8 cellular contexts compared by ENCODE assay signal in genomic region chr10:68957284-68957615, GRCh38. TPM values are rescaled to one million over a fixed set of nuclear protein-coding genes. Genes with fewer than 3 reads are reported as not detected.
DNase-seq lines count a peak whose midpoint lies in the region; ATAC-seq and TF ChIP-seq lines count a peak whose summit lies in the region.

No MANE protein-coding gene starts in this region.

- H3K36me3 Mint-ChIP-seq in Caco-2 (ENCODE audit: insufficient read depth, unreplicated experiment) = peaks cover 65% of the 10 kb centered on the region
- H3K36me3 Mint-ChIP-seq in osteocyte (ENCODE audit: unreplicated experiment) = peaks cover 18% of the 10 kb centered on the region

- ATAC-seq in HG03439 (IDR thresholded peaks at IDR 0.05; ENCODE audit: unreplicated experiment) (no peak), HG03108 (IDR thresholded peaks at IDR 0.05; ENCODE audit: unreplicated experiment) (no peak), HG03342 (IDR thresholded peaks at IDR 0.05; ENCODE audit: unreplicated experiment) (no peak), HG03469 (IDR thresholded peaks at IDR 0.05; ENCODE audit: unreplicated experiment) (no peak)

- H4K20me1 ChIP-seq in OCI-LY3 (ENCODE audit: insufficient read depth, low read length) = peaks cover 43% of the 10 kb centered on the region

- H3K9ac ChIP-seq in OCI-LY3 (ENCODE audit: low read length) = peak overlapping the region; percentile 94

- H3K27ac ChIP-seq in OCI-LY3 (ENCODE audit: low read length) (peak overlapping the region; percentile 72), epithelial cell of prostate (peak overlapping the region; percentile 91)

- no peak for TF ChIP-seq CTCF in Caco-2 (IDR thresholded peaks at IDR 0.05; ENCODE audit: insufficient read depth in 1 of 2, low read depth in 1 of 2, low read length in 1 of 2, severe bottlenecking in 1 of 2, unreplicated experiment in 1 of 2)
- TF ChIP-seq CTCF in OCI-LY3 (IDR thresholded peaks at IDR 0.05; ENCODE audit: low read depth, low read length) = no peak
- TF ChIP-seq CTCF in osteocyte (IDR thresholded peaks at IDR 0.05) = no peak

- H3K4me1 ChIP-seq in Caco-2 (peaks cover 11% of the 10 kb centered on the region), OCI-LY3 (ENCODE audit: low read length) (peaks cover 21% of the 10 kb centered on the region)

- DNase-seq in Caco-2 (peak in 1 of 2 experiments; percentile 21), epithelial cell of prostate (ENCODE audit: low read depth, low spot score) (no peak), osteocyte (ENCODE audit: extremely low spot score, unreplicated experiment) (no peak)

- peak overlapping the region; percentile 95 for H3K4me3 ChIP-seq in Caco-2 (ENCODE audit: low read depth, low read length)
- peak overlapping the region; percentile 99 for H3K4me3 ChIP-seq in OCI-LY3 (ENCODE audit: low read length)

- H3K4me3 Mint-ChIP-seq in Caco-2 (ENCODE audit: unreplicated experiment) (peak overlapping the region; percentile 92), osteocyte (ENCODE audit: unreplicated experiment) (peak overlapping the region; percentile 99)

- H3K9me3 ChIP-seq in Caco-2 (no peaks in the 10 kb centered on the region), OCI-LY3 (ENCODE audit: insufficient read depth, low read length) (no peaks in the 10 kb centered on the region)

- CTCF ChIA-PET in Caco-2 (lab: Charles Lee) = interaction anchor here (0.6 to 1.1 kb wide), 2 partner anchors 27 to 610 kb away, joined by 3 read pairs; no protein-coding TSS in a partner anchor

- no peaks in the 10 kb centered on the region for H3K27me3 ChIP-seq in Caco-2 (replicated peaks; ENCODE audit: control insufficient read depth, insufficient read depth, low read length)
- no peaks in the 10 kb centered on the region for H3K27me3 ChIP-seq in OCI-LY3 (ENCODE audit: low read depth, low read length)

- intact Hi-C loops in Caco-2 (cut with micrococcal nuclease; ENCODE audit: unreplicated experiment) = loop anchor here (2.0 kb wide), 1 partner anchor 236 kb away; the partner anchor contains the start of gene CCAR1

- no peaks in the 10 kb centered on the region for H3K36me3 ChIP-seq in Caco-2 (ENCODE audit: control insufficient read depth, insufficient read depth, low read length)
- H3K36me3 ChIP-seq in OCI-LY3 (replicated peaks; ENCODE audit: low read depth, low read length) = peaks cover 45% of the 10 kb centered on the region

- H2AFZ ChIP-seq in OCI-LY3 (ENCODE audit: low read depth, low read length) = no peak overlapping the region

- H3K9me3 Mint-ChIP-seq in Caco-2 (ENCODE audit: unreplicated experiment) (no peaks in the 10 kb centered on the region), osteocyte (ENCODE audit: unreplicated experiment) (no peaks in the 10 kb centered on the region)

- H3K27ac Mint-ChIP-seq in Caco-2 (ENCODE audit: unreplicated experiment) (peak overlapping the region; percentile 97), osteocyte (ENCODE audit: unreplicated experiment) (peak overlapping the region; percentile 99)

- H3K4me2 ChIP-seq in OCI-LY3 (ENCODE audit: low read length) = peak overlapping the region; percentile 77

- peaks cover 74% of the 10 kb centered on the region for H3K79me2 ChIP-seq in OCI-LY3 (ENCODE audit: low read length)

- POLR2A ChIA-PET in Caco-2 (lab: Charles Lee) = interaction anchor here (0.5 to 1.4 kb wide), 3 partner anchors 39 to 221 kb away, joined by 3 to 6 read pairs (median 3); no protein-coding TSS in a partner anchor

- no TSS peak for BruUV-seq in Caco-2 (replicated peaks; lab: Mats Ljungman, UMichigan)

- no peaks in the 10 kb centered on the region for H3K27me3 Mint-ChIP-seq in Caco-2 (ENCODE audit: insufficient read depth, unreplicated experiment)
- H3K27me3 Mint-ChIP-seq in osteocyte (ENCODE audit: unreplicated experiment) = no peaks in the 10 kb centered on the region

- H3K4me1 Mint-ChIP-seq in Caco-2 (ENCODE audit: low read depth, unreplicated experiment) (no peaks in the 10 kb centered on the region), osteocyte (ENCODE audit: unreplicated experiment) (peaks cover 28% of the 10 kb centered on the region)

RNA-seq across cellular contexts. Expression of gene DDX21, which starts 1.3 kb away (rescaled TPM):
- total RNA-seq in Caco-2 (2022) (239 and 243 TPM in 2 replicates), osteocyte (53.9 and 54.1 TPM in 2 replicates)

RNA-seq across cellular contexts. Expression of gene KIFBP, which starts 31.4 kb away (rescaled TPM):
- total RNA-seq in Caco-2 (2022) = 57.6 and 58.9 TPM in 2 replicates
- total RNA-seq in osteocyte = 29.9 and 31.8 TPM in 2 replicates

RNA-seq across cellular contexts. Expression of gene DDX50, which starts 56.1 kb away (rescaled TPM):
- total RNA-seq in Caco-2 (2022) = 76.7 and 81.4 TPM in 2 replicates
- 37.6 and 41.4 TPM in 2 replicates for total RNA-seq in osteocyte
